In the genomic region with DNA sequence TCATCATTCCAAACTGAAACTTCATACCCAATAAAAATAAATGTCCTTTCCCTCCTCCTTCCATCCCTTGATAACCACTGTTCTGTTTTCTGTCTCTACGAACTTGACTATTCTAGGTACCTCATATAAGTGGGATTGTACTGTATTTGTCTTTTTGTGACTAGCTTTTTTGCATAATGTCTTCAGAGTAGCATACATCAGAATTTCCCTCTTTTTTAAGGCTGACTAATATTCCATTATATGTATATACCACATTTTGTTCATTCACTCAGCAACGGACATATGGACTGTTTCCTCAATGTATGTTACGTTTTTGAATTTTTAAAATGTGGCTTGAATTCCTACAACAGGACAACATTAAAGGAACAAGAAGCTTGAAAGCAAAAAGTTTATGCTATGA, we compare ENCODE assay signal across 19 cellular contexts. TPM values are rescaled to one million over a fixed set of nuclear protein-coding genes. Genes with fewer than 3 reads are reported as not detected.
A peak's percentile ranks its signal among the peaks of the same experiment; 100 is the strongest.
DNase-seq lines count a peak whose midpoint lies in the region; ATAC-seq and TF ChIP-seq lines count a peak whose summit lies in the region.
"Had no signal": no experiment of that assay in that cellular context is flagged by ENCODE, and none has a peak within 500 bp of the region (broad histone marks: within the 10 kb centered on the region; RNA-seq: fewer than 3 reads in every experiment).

No MANE protein-coding gene starts in this region.

- no peak for ATAC-seq in natural killer cell
- ATAC-seq in GM18519 (IDR thresholded peaks at IDR 0.05; ENCODE audit: low FRiP score, unreplicated experiment) = no peak
- ATAC-seq: gastrocnemius medialis had no signal

- peak overlapping the region; percentile 94 for H3K4me3 Mint-ChIP-seq in Caco-2 (ENCODE audit: unreplicated experiment)
- H3K4me3 Mint-ChIP-seq in activated T-helper 2 cell treated with anti-CD3 and anti-CD28 coated beads, Interferon-gamma antibody, Interleukin-2, Interleukin-4, amounts not matched to agents 10 μg/mL and 5 μg/mL and 100 μg/mL, durations not matched to agents 14 hours and 24 hours and 36 hours (ENCODE audit: low read depth) = peak overlapping the region; percentile 60
- peak overlapping the region; percentile 57 for H3K4me3 Mint-ChIP-seq in natural killer cell

- TF ChIP-seq POLR2A in uterus (IDR thresholded peaks at IDR 0.05) = no peak

- peaks cover 3% of the 10 kb centered on the region for H3K36me3 ChIP-seq in BLaER1
- H3K36me3 ChIP-seq in Caco-2 (ENCODE audit: control insufficient read depth, insufficient read depth, low read length) = no peaks in the 10 kb centered on the region
- no peaks in the 10 kb centered on the region for H3K36me3 ChIP-seq in uterus
- H3K36me3 ChIP-seq: gastrocnemius medialis, Peyer's patch, thoracic aorta had no signal

- no peaks in the 10 kb centered on the region for H3K27me3 Mint-ChIP-seq in Caco-2 (ENCODE audit: insufficient read depth, unreplicated experiment)
- H3K27me3 Mint-ChIP-seq in activated T-helper 2 cell treated with anti-CD3 and anti-CD28 coated beads, Interferon-gamma antibody, Interleukin-2, Interleukin-4, amounts not matched to agents 10 μg/mL and 5 μg/mL and 100 μg/mL, durations not matched to agents 14 hours and 24 hours and 36 hours (ENCODE audit: low read depth) = peaks cover 2% of the 10 kb centered on the region
- no peaks in the 10 kb centered on the region for H3K27me3 Mint-ChIP-seq in natural killer cell (ENCODE audit: low read depth in 2 of 2)

- DNase-seq in Caco-2 (no peak), natural killer cell (no peak), DMS53 (lab: John Stamatoyannopoulos, UW) (no peak), uterus (no peak)
- no peak for DNase-seq in activated T-helper 2 cell treated with anti-CD3 and anti-CD28 coated beads, Interferon-gamma antibody, Interleukin-2, Interleukin-4, amounts not matched to agents 10 μg/mL and 5 μg/mL and 100 μg/mL, durations not matched to agents 14 hours and 24 hours and 36 hours (ENCODE audit: low spot score)
- no peak for DNase-seq in stimulated activated naive CD4-positive, alpha-beta T cell treated with Interleukin-2 at 50 U/mL for 16 hours (lab: John Stamatoyannopoulos, UW)
- DNase-seq: activated gamma-delta T cell treated with Interleukin-2 at 50 U/mL for 16 hours, caudate nucleus, gastrocnemius medialis, GF-D8, NCI-H1930, NCI-H526, Peyer's patch had no signal

- H3K4me1 Mint-ChIP-seq in Caco-2 (ENCODE audit: low read depth, unreplicated experiment) (peaks cover 13% of the 10 kb centered on the region), natural killer cell (peaks cover 31 to 35% of the 10 kb centered on the region in 2 donors)
- H3K4me1 Mint-ChIP-seq in activated T-helper 2 cell treated with anti-CD3 and anti-CD28 coated beads, Interferon-gamma antibody, Interleukin-2, Interleukin-4, amounts not matched to agents 10 μg/mL and 5 μg/mL and 100 μg/mL, durations not matched to agents 14 hours and 24 hours and 36 hours (ENCODE audit: low read depth) = peaks cover 20% of the 10 kb centered on the region

- POLR2A ChIA-PET in Caco-2 (lab: Charles Lee) = no interaction called here

- TF ChIP-seq CTCF in Caco-2 (IDR thresholded peaks at IDR 0.05; ENCODE audit: insufficient read depth in 1 of 2, low read depth in 1 of 2, low read length in 1 of 2, severe bottlenecking in 1 of 2, unreplicated experiment in 1 of 2) (no peak), natural killer cell (IDR thresholded peaks at IDR 0.05) (no peak), uterus (IDR thresholded peaks at IDR 0.05) (no peak)

- H3K27ac ChIP-seq in BLaER1 = no peak overlapping the region
- H3K27ac ChIP-seq in uterus = no peak overlapping the region
- H3K27ac ChIP-seq: C4-2B had no signal

- H3K27me3 ChIP-seq in BLaER1 (no peaks in the 10 kb centered on the region), Caco-2 (replicated peaks; ENCODE audit: control insufficient read depth, insufficient read depth, low read length) (no peaks in the 10 kb centered on the region), uterus (no peaks in the 10 kb centered on the region)
- H3K27me3 ChIP-seq: gastrocnemius medialis, Peyer's patch had no signal

- H3K4me3 ChIP-seq in BLaER1 = no peak overlapping the region
- H3K4me3 ChIP-seq in Caco-2 (ENCODE audit: low read depth, low read length) = no peak overlapping the region
- H3K4me3 ChIP-seq in uterus = no peak overlapping the region

- no peaks in the 10 kb centered on the region for H3K9me3 ChIP-seq in BLaER1
- H3K9me3 ChIP-seq in Caco-2 = no peaks in the 10 kb centered on the region
- no peaks in the 10 kb centered on the region for H3K9me3 ChIP-seq in uterus
- H3K9me3 ChIP-seq: gastrocnemius medialis, Peyer's patch, thoracic aorta had no signal

- BruUV-seq in Caco-2 (replicated peaks; lab: Mats Ljungman, UMichigan) = no TSS peak

- H3K4me2 ChIP-seq in BLaER1 = peak overlapping the region; percentile 86

- H3K4me1 ChIP-seq in BLaER1 = peaks cover 20% of the 10 kb centered on the region
- H3K4me1 ChIP-seq in Caco-2 = peaks cover 11% of the 10 kb centered on the region
- peaks cover 5 to 6% of the 10 kb centered on the region in 2 donors for H3K4me1 ChIP-seq in uterus

- H3K9me3 Mint-ChIP-seq in Caco-2 (ENCODE audit: unreplicated experiment) (no peaks in the 10 kb centered on the region), natural killer cell (no peaks in the 10 kb centered on the region)
- H3K9me3 Mint-ChIP-seq in activated T-helper 2 cell treated with anti-CD3 and anti-CD28 coated beads, Interferon-gamma antibody, Interleukin-2, Interleukin-4, amounts not matched to agents 10 μg/mL and 5 μg/mL and 100 μg/mL, durations not matched to agents 14 hours and 24 hours and 36 hours = no peaks in the 10 kb centered on the region

- intact Hi-C loops in Caco-2 (cut with micrococcal nuclease; ENCODE audit: unreplicated experiment) (loop anchor here (2.0 kb wide), 1 partner anchor 49 kb away; no protein-coding TSS in a partner anchor), natural killer cell (cut with micrococcal nuclease) (loop anchor here (2.0 to 10.0 kb wide), 3 partner anchors 147 to 311 kb away; no protein-coding TSS in a partner anchor), uterus (cut with DNase I; ENCODE audit: low total_unique reads) (loop anchor here (10.0 kb wide), 1 partner anchor 151 kb away; no protein-coding TSS in a partner anchor)
- intact Hi-C loops in activated T-helper 2 cell treated with anti-CD3 and anti-CD28 coated beads, Interferon-gamma antibody, Interleukin-2, Interleukin-4, amounts not matched to agents 10 μg/mL and 5 μg/mL and 100 μg/mL, durations not matched to agents 14 hours and 24 hours and 36 hours (cut with micrococcal nuclease) = no loop called here

- peaks cover 26% of the 10 kb centered on the region for H4K20me1 ChIP-seq in BLaER1

- CTCF ChIA-PET in Caco-2 (lab: Charles Lee) = no interaction called here

- no peak overlapping the region for H3K27ac Mint-ChIP-seq in Caco-2 (ENCODE audit: unreplicated experiment)
- H3K27ac Mint-ChIP-seq in activated T-helper 2 cell treated with anti-CD3 and anti-CD28 coated beads, Interferon-gamma antibody, Interleukin-2, Interleukin-4, amounts not matched to agents 10 μg/mL and 5 μg/mL and 100 μg/mL, durations not matched to agents 14 hours and 24 hours and 36 hours = peak overlapping the region; percentile 38
- H3K27ac Mint-ChIP-seq in natural killer cell = peak overlapping the region; percentile 92 to 99

- no peak overlapping the region for H3K9ac ChIP-seq in BLaER1

- H3K36me3 Mint-ChIP-seq in Caco-2 (ENCODE audit: insufficient read depth, unreplicated experiment) = peaks cover 41% of the 10 kb centered on the region
- peaks cover 21% of the 10 kb centered on the region for H3K36me3 Mint-ChIP-seq in activated T-helper 2 cell treated with anti-CD3 and anti-CD28 coated beads, Interferon-gamma antibody, Interleukin-2, Interleukin-4, amounts not matched to agents 10 μg/mL and 5 μg/mL and 100 μg/mL, durations not matched to agents 14 hours and 24 hours and 36 hours (ENCODE audit: low read depth)
- peaks cover 11% of the 10 kb centered on the region for H3K36me3 Mint-ChIP-seq in natural killer cell

RNA-seq across cellular contexts. Expression of gene NUFIP2, which starts 1.5 kb away (rescaled TPM):
- total RNA-seq in Caco-2 (2022) (105 and 114 TPM in 2 replicates), natural killer cell (100 to 1,000 TPM in 1 of 3 donors, 10 to 100 TPM in 2; 79.2 to 112 (median 95.0) TPM), uterus (10 to 100 TPM; 15.6 to 62.4 (median 38.7) TPM)
- 83.3 and 85.7 TPM in 2 replicates for total RNA-seq in activated T-helper 2 cell treated with anti-CD3 and anti-CD28 coated beads, Interferon-gamma antibody, Interleukin-2, Interleukin-4, amounts not matched to agents 10 μg/mL and 5 μg/mL and 100 μg/mL, durations not matched to agents 14 hours and 24 hours and 36 hours

RNA-seq across cellular contexts. Expression of gene CRYBA1, which starts 48.8 kb away (rescaled TPM):
- total RNA-seq in Caco-2 (2022) = not detected in 2 replicates
- total RNA-seq in activated T-helper 2 cell treated with anti-CD3 and anti-CD28 coated beads, Interferon-gamma antibody, Interleukin-2, Interleukin-4, amounts not matched to agents 10 μg/mL and 5 μg/mL and 100 μg/mL, durations not matched to agents 14 hours and 24 hours and 36 hours = not detected in 2 replicates
- not detected for total RNA-seq in natural killer cell
- not detected for total RNA-seq in uterus
- total RNA-seq: gastrocnemius medialis, lung microvascular endothelial cell, osteoblast, Peyer's patch, thoracic aorta had no signal
